ENCODE assay signal across 25 cellular contexts in genomic region chr2:501667-502066, GRCh38.
"Had no signal": no experiment of that assay in that cellular context is flagged by ENCODE, and none has a peak within 500 bp of the region (broad histone marks: within the 10 kb centered on the region; RNA-seq: fewer than 3 reads in every experiment).

No MANE protein-coding gene starts in this region.

- DNase-seq: naive thymus-derived CD8-positive, alpha-beta T cell; nephron progenitor cell; occipital lobe; ovary; posterior cingulate gyrus; psoas muscle; right cardiac atrium; spleen; stimulated activated CD4-positive, alpha-beta T cell treated with anti-CD3 and anti-CD28 coated beads, Interleukin-12 subunit alpha, Interleukin-12 subunit beta, amount 100 ng/mL, for 4 hours; stimulated activated CD4-positive, alpha-beta T cell treated with anti-CD3 and anti-CD28 coated beads, Interleukin-1b, Interleukin-23, amount 100 ng/mL, for 48 hours; stimulated activated CD4-positive, alpha-beta T cell treated with anti-CD3 and anti-CD28 coated beads, Interleukin-2, amount 100 ng/mL, for 48 hours; stimulated activated CD4-positive, alpha-beta T cell treated with anti-CD3 and anti-CD28 coated beads, Interleukin-4, amount 100 ng/mL, for 24 hours; stimulated activated naive B cell treated with anti-CD40 and anti-IgM and Interleukin-4, amounts not matched to agents 10 μg/mL and 1 μg/mL and 100 μg/mL, for 72 hours; stimulated activated naive CD4-positive, alpha-beta T cell treated with Interleukin-2 at 50 U/mL for 16 hours; stomach; thyroid gland; upper lobe of right lung; uterus had no signal

- H3K9me3 ChIP-seq: ovary, psoas muscle, spleen, stomach, thoracic aorta, thyroid gland, tibial nerve, upper lobe of right lung, uterus had no signal

- H2AFZ ChIP-seq: parathyroid adenoma had no signal

- H3K27me3 ChIP-seq: ovary, thyroid gland, tibial nerve, upper lobe of right lung, uterus had no signal

- H3K27ac ChIP-seq: ovary, parathyroid adenoma, psoas muscle, skin epidermis, spleen, stomach, thoracic aorta, thyroid gland, tibial nerve, upper lobe of right lung, uterus had no signal

- H3K36me3 ChIP-seq: ovary, spleen, stomach, thoracic aorta, thyroid gland, tibial nerve, upper lobe of right lung, uterus had no signal

- ATAC-seq: naive thymus-derived CD8-positive, alpha-beta T cell; psoas muscle; right cardiac atrium; sciatic nerve; stimulated activated effector memory CD8-positive, alpha-beta T cell treated with anti-CD3 and anti-CD28 coated beads, Interleukin-12 subunit alpha, Interleukin-12 subunit beta, amount 100 ng/mL, for 72 hours; stimulated activated naive B cell treated with anti-CD40 and anti-IgM and Interleukin-4, amounts not matched to agents 10 μg/mL and 1 μg/mL and 100 μg/mL, for 72 hours; upper lobe of right lung had no signal

- H3K4me3 ChIP-seq: ovary, psoas muscle, skin epidermis, smooth muscle cell, spleen, stomach, thoracic aorta, thyroid gland, tibial nerve, upper lobe of right lung, uterus had no signal

- H3K4me1 ChIP-seq: parathyroid adenoma, psoas muscle, spleen, stomach, thyroid gland, tibial nerve, upper lobe of right lung, uterus had no signal

- H3K4me2 ChIP-seq: smooth muscle cell had no signal

- H3K9ac ChIP-seq: parathyroid adenoma had no signal
